In the genomic region with DNA sequence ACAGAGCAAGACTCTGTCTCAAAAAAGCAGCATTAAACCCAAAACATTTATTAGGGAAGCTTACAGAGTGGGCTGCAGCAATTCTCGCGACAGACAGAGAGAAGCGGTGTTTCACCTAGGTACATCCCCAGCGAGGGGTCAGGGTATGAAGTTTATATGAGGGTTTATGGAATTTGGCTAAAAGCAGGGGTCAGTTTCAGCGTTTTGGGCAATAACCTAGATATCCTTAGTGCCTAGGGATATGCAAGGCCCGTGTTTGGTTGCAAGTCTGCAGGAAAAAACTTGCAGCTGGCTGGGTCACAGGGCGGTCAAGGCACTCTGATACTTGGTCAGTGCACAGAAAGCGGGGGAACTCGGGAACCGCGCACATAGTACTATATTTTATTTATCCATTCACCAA, we compare ENCODE assay signal across 2 cellular contexts.
TF ChIP-seq lines count a peak whose summit lies in the region.

No MANE protein-coding gene starts in this region.

TF ChIP-seq in A549, 52 proteins besides CTCF, POLR2A, EP300 and RAD21 (continued from another document):
- TF ChIP-seq ESRRA (IDR thresholded peaks at IDR 0.05; ENCODE audit: borderline replicate concordance, low read length) (no peak), EHF (CRISPR knock-in tag; IDR thresholded peaks at IDR 0.05) (no peak), E2F6 (IDR thresholded peaks at IDR 0.05; ENCODE audit: borderline replicate concordance, low read depth) (no peak), CBX8 (IDR thresholded peaks at IDR 0.05) (no peak), SREBF2 (IDR thresholded peaks at IDR 0.05) (no peak), MYC (IDR thresholded peaks at IDR 0.05; ENCODE audit: borderline replicate concordance, low read length) (no peak), ZSCAN20 (CRISPR knock-in tag; IDR thresholded peaks at IDR 0.05) (no peak)
- TF ChIP-seq, protein P1, sequence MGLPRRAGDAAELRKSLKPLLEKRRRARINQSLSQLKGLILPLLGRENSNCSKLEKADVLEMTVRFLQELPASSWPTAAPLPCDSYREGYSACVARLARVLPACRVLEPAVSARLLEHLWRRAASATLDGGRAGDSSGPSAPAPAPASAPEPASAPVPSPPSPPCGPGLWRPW (IDR thresholded peaks at IDR 0.05) = no peak

TF ChIP-seq in WTC11, 78 proteins besides CTCF, POLR2A, EP300 and RAD21 (continued from another document):
- TF ChIP-seq ATF6 (CRISPR knock-in tag; IDR thresholded peaks at IDR 0.05) = no peak
- TF ChIP-seq SMAD4 (CRISPR knock-in tag; IDR thresholded peaks at IDR 0.05) = no peak
- TF ChIP-seq, protein P2, sequence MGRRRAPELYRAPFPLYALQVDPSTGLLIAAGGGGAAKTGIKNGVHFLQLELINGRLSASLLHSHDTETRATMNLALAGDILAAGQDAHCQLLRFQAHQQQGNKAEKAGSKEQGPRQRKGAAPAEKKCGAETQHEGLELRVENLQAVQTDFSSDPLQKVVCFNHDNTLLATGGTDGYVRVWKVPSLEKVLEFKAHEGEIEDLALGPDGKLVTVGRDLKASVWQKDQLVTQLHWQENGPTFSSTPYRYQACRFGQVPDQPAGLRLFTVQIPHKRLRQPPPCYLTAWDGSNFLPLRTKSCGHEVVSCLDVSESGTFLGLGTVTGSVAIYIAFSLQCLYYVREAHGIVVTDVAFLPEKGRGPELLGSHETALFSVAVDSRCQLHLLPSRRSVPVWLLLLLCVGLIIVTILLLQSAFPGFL (CRISPR knock-in tag; IDR thresholded peaks at IDR 0.05; ENCODE audit: borderline replicate concordance) = no peak
- TF ChIP-seq ZBTB43 (CRISPR knock-in tag; IDR thresholded peaks at IDR 0.05) = no peak
- no peak for TF ChIP-seq E2F5 (CRISPR knock-in tag; IDR thresholded peaks at IDR 0.05)
- TF ChIP-seq GRHL2 (CRISPR knock-in tag; IDR thresholded peaks at IDR 0.05; ENCODE audit: insufficient replicate concordance, severe bottlenecking) = no peak
- TF ChIP-seq, protein P3, sequence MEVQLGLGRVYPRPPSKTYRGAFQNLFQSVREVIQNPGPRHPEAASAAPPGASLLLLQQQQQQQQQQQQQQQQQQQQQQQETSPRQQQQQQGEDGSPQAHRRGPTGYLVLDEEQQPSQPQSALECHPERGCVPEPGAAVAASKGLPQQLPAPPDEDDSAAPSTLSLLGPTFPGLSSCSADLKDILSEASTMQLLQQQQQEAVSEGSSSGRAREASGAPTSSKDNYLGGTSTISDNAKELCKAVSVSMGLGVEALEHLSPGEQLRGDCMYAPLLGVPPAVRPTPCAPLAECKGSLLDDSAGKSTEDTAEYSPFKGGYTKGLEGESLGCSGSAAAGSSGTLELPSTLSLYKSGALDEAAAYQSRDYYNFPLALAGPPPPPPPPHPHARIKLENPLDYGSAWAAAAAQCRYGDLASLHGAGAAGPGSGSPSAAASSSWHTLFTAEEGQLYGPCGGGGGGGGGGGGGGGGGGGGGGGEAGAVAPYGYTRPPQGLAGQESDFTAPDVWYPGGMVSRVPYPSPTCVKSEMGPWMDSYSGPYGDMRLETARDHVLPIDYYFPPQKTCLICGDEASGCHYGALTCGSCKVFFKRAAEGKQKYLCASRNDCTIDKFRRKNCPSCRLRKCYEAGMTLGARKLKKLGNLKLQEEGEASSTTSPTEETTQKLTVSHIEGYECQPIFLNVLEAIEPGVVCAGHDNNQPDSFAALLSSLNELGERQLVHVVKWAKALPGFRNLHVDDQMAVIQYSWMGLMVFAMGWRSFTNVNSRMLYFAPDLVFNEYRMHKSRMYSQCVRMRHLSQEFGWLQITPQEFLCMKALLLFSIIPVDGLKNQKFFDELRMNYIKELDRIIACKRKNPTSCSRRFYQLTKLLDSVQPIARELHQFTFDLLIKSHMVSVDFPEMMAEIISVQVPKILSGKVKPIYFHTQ (CRISPR knock-in tag; IDR thresholded peaks at IDR 0.05) = no peak
- no peak for TF ChIP-seq CREB1 (CRISPR knock-in tag; IDR thresholded peaks at IDR 0.05)
- no peak for TF ChIP-seq TEAD1 (CRISPR knock-in tag; IDR thresholded peaks at IDR 0.05)
- no peak for TF ChIP-seq TEAD4 (CRISPR knock-in tag; IDR thresholded peaks at IDR 0.05)
- TF ChIP-seq MXD4 (CRISPR knock-in tag; IDR thresholded peaks at IDR 0.05; ENCODE audit: borderline replicate concordance) = no peak
